In genomic region chr6:156686429-156686939, GRCh38 we compare ENCODE assay signal across 1 cellular context.
A peak's percentile ranks its signal among the peaks of the same experiment; 100 is the strongest.
TF ChIP-seq lines count a peak whose summit lies in the region.

No MANE protein-coding gene starts in this region.

TF ChIP-seq in K562, 482 proteins besides CTCF, POLR2A, EP300 and RAD21 (continued from another document and continues in another):
- TF ChIP-seq ZFP1 (CRISPR knock-in tag; IDR thresholded peaks at IDR 0.05) (0 out of 2 replicates have a peak, but pooled peaks have one; percentile 15), E4F1 (CRISPR knock-in tag; IDR thresholded peaks at IDR 0.05; ENCODE audit: borderline replicate concordance) (no peak), ZBTB11 (CRISPR knock-in tag; IDR thresholded peaks at IDR 0.05) (no peak), ZNF24 (IDR thresholded peaks at IDR 0.05) (no peak), KDM5B (IDR thresholded peaks at IDR 0.05; ENCODE audit: insufficient replicate concordance, low read depth, low read length) (no peak), ARID4B (CRISPR knock-in tag; IDR thresholded peaks at IDR 0.05) (no peak), EGR1 (conservative IDR thresholded peaks at IDR 0.05) (no peak), FOXA3 (CRISPR knock-in tag; conservative IDR thresholded peaks at IDR 0.05 in 1 of 2, IDR thresholded peaks at IDR 0.05 in 1 of 2) (peak in 1 of 2 experiments; percentile 9; a peak in 1 of 4 replicates), MAFG (tag; conservative IDR thresholded peaks at IDR 0.05) (peak; percentile 17; the same call in 1 of the 2 replicates), MCM7 (IDR thresholded peaks at IDR 0.05) (0 out of 4 replicates have a peak, but pooled peaks of 1 of the 2 experiments have one; percentile 32), ZNF324 (CRISPR knock-in tag; IDR thresholded peaks at IDR 0.05) (no peak), ZMIZ1 (IDR thresholded peaks at IDR 0.05; ENCODE audit: low read depth in 2 of 2, low read length in 2 of 2) (no peak), HCFC1 (IDR thresholded peaks at IDR 0.05; ENCODE audit: low read depth, low read length) (no peak), KAT7 (CRISPR knock-in tag; IDR thresholded peaks at IDR 0.05; ENCODE audit: borderline replicate concordance) (peak; percentile 49; the same call in 1 of the 2 replicates), REST (CRISPR knock-in tag; IDR thresholded peaks at IDR 0.05; ENCODE audit: low read depth) (no peak), KLF1 (tag; IDR thresholded peaks at IDR 0.05) (no peak), ZNF282 (CRISPR knock-in tag; IDR thresholded peaks at IDR 0.05) (no peak), JUN (IDR thresholded peaks at IDR 0.05; ENCODE audit: borderline replicate concordance, low read depth, low read length) (no peak), JUN (CRISPR knock-in tag; IDR thresholded peaks at IDR 0.05; ENCODE audit: borderline replicate concordance) (no peak), RBFOX2 (IDR thresholded peaks at IDR 0.05; ENCODE audit: low read depth, low read length) (no peak), ZNF212 (CRISPR knock-in tag; IDR thresholded peaks at IDR 0.05) (no peak), ZKSCAN3 (CRISPR knock-in tag; IDR thresholded peaks at IDR 0.05) (no peak), RCOR1 (IDR thresholded peaks at IDR 0.05; ENCODE audit: borderline replicate concordance in 1 of 2, low read depth in 2 of 2, low read length in 2 of 2) (peak in 1 of 2 experiments; percentile 4; a peak in 2 of 4 replicates), EP400 (IDR thresholded peaks at IDR 0.05) (no peak), RFX1 (IDR thresholded peaks at IDR 0.05) (no peak), CLOCK (CRISPR knock-in tag; IDR thresholded peaks at IDR 0.05; ENCODE audit: borderline replicate concordance) (no peak), HOMEZ (CRISPR knock-in tag; IDR thresholded peaks at IDR 0.05) (no peak), SNIP1 (IDR thresholded peaks at IDR 0.05; ENCODE audit: low read depth) (no peak), DACH1 (IDR thresholded peaks at IDR 0.05; ENCODE audit: partially characterized antibody) (no peak), ID3 (CRISPR knock-in tag; IDR thresholded peaks at IDR 0.05) (no peak), ID3 (tag; IDR thresholded peaks at IDR 0.05) (no peak), BCL6 (CRISPR knock-in tag; IDR thresholded peaks at IDR 0.05) (no peak), GTF2B (IDR thresholded peaks at IDR 0.05; ENCODE audit: extremely low read depth, insufficient read length) (no peak), MYC (IDR thresholded peaks at IDR 0.05; ENCODE audit: low read depth, low read length) (no peak), MYC (CRISPR knock-in tag; IDR thresholded peaks at IDR 0.05; ENCODE audit: borderline replicate concordance, low read depth) (no peak), SRF (CRISPR knock-in tag; IDR thresholded peaks at IDR 0.05) (no peak)
